ENCODE assay signal across 8 cellular contexts in genomic region chr19:11558881-11559828, GRCh38. TPM values are rescaled to one million over a fixed set of nuclear protein-coding genes. Genes with fewer than 3 reads are reported as not detected.
A peak's percentile ranks its signal among the peaks of the same experiment; 100 is the strongest.
DNase-seq lines count a peak whose midpoint lies in the region; ATAC-seq and TF ChIP-seq lines count a peak whose summit lies in the region.

ELOF1 (minus strand) TSS chr19:11559230; CDS start chr19:11554347, 4,883 bp downstream.

- POLR2A ChIA-PET in naive thymus-derived CD8-positive, alpha-beta T cell (lab: Charles Lee): interaction anchor here (0.6 to 4.3 kb wide), 17 partner anchors 9 to 991 kb away, joined by 3 to 44 read pairs (median 3); partner anchors contain the start of genes ACP5, ECSIT, SWSAP1 and ZNF627

- H3K4me3 ChIP-seq in DOHH2 (ENCODE audit: low read length) (peak within 1 kb of the TSS; percentile 87), GM23338 (peak within 1 kb of the TSS; percentile 98), RWPE2 (ENCODE audit: severe bottlenecking) (peak within 1 kb of the TSS; percentile 59), fibroblast of mammary gland (ENCODE audit: control insufficient read depth, low read depth, low read length) (peak within 1 kb of the TSS; percentile 94)

- H3K9me2 ChIP-seq in DOHH2 (replicated peaks; ENCODE audit: control insufficient read depth, low read length): no peaks in the 10 kb centered on the region
- H3K9me2 ChIP-seq in GM23338 (ENCODE audit: insufficient read depth): no peaks in the 10 kb centered on the region

- peaks cover 8% of the 10 kb centered on the region for H3K4me1 Mint-ChIP-seq in GM23338
- H3K4me1 Mint-ChIP-seq in activated T-helper 2 cell treated with anti-CD3 and anti-CD28 coated beads, Interferon-gamma antibody, Interleukin-2, Interleukin-4, amounts not matched to agents 10 μg/mL and 5 μg/mL and 100 μg/mL, durations not matched to agents 14 hours and 24 hours and 36 hours (ENCODE audit: low read depth): peaks cover 38% of the 10 kb centered on the region
- H3K4me1 Mint-ChIP-seq in naive thymus-derived CD8-positive, alpha-beta T cell: peaks cover 22 to 60% (median 54%) of the 10 kb centered on the region in 4 donors

- peaks cover 7% of the 10 kb centered on the region for H3K27me3 Mint-ChIP-seq in GM23338 (ENCODE audit: insufficient read depth, low read depth, poor library complexity)
- H3K27me3 Mint-ChIP-seq in activated T-helper 2 cell treated with anti-CD3 and anti-CD28 coated beads, Interferon-gamma antibody, Interleukin-2, Interleukin-4, amounts not matched to agents 10 μg/mL and 5 μg/mL and 100 μg/mL, durations not matched to agents 14 hours and 24 hours and 36 hours (ENCODE audit: low read depth): no peaks in the 10 kb centered on the region
- no peaks in the 10 kb centered on the region for H3K27me3 Mint-ChIP-seq in naive thymus-derived CD8-positive, alpha-beta T cell

- intact Hi-C loops in activated T-helper 2 cell treated with anti-CD3 and anti-CD28 coated beads, Interferon-gamma antibody, Interleukin-2, Interleukin-4, amounts not matched to agents 10 μg/mL and 5 μg/mL and 100 μg/mL, durations not matched to agents 14 hours and 24 hours and 36 hours (cut with micrococcal nuclease): loop anchor here (1.0 kb wide), 1 partner anchor 38 kb away; the partner anchor contains the start of gene ZNF627

- H4K20me1 ChIP-seq in DOHH2 (ENCODE audit: control insufficient read depth, insufficient read depth, low read depth, low read length): peaks cover 7% of the 10 kb centered on the region
- peaks cover 14% of the 10 kb centered on the region for H4K20me1 ChIP-seq in GM23338 (replicated peaks; ENCODE audit: insufficient read depth)

- H3K4me3 Mint-ChIP-seq in GM23338: peak within 1 kb of the TSS; percentile 95
- H3K4me3 Mint-ChIP-seq in activated T-helper 2 cell treated with anti-CD3 and anti-CD28 coated beads, Interferon-gamma antibody, Interleukin-2, Interleukin-4, amounts not matched to agents 10 μg/mL and 5 μg/mL and 100 μg/mL, durations not matched to agents 14 hours and 24 hours and 36 hours (ENCODE audit: low read depth): peak within 1 kb of the TSS; percentile 86
- peak within 1 kb of the TSS; percentile 92 to 100 (median 96) for H3K4me3 Mint-ChIP-seq in naive thymus-derived CD8-positive, alpha-beta T cell

- H2AFZ ChIP-seq in GM23338: peak within 1 kb of the TSS; percentile 56

- H3K4me2 ChIP-seq in DOHH2 (ENCODE audit: low read length): peak within 1 kb of the TSS; percentile 87
- peak within 1 kb of the TSS; percentile 96 for H3K4me2 ChIP-seq in GM23338

- peak; percentile 27 for TF ChIP-seq CTCF in DOHH2 (IDR thresholded peaks at IDR 0.05; ENCODE audit: low read depth, low read length, poor library complexity, severe bottlenecking)
- TF ChIP-seq CTCF in GM23338 (conservative IDR thresholded peaks at IDR 0.05; ENCODE audit: low read depth in 2 of 2): 0 out of 4 replicates have a peak, but pooled peaks have one; percentile 10 to 14
- peak; percentile 17 for TF ChIP-seq CTCF in RWPE2 (IDR thresholded peaks at IDR 0.05; ENCODE audit: poor library complexity, severe bottlenecking)
- TF ChIP-seq CTCF in fibroblast of mammary gland (conservative IDR thresholded peaks at IDR 0.05; ENCODE audit: control insufficient read depth, insufficient read depth, low read depth, low read length): peak; percentile 21

- ATAC-seq in GM23338: peak; percentile 97
- ATAC-seq in RWPE2 (ENCODE audit: low read depth): peak; percentile 98
- peak; percentile 92 to 93 for ATAC-seq in naive thymus-derived CD8-positive, alpha-beta T cell

- H3F3A ChIP-seq in DOHH2 (ENCODE audit: control insufficient read depth, insufficient read depth) (peaks cover 9% of the 10 kb centered on the region), GM23338 (replicated peaks; ENCODE audit: low read depth) (no peaks in the 10 kb centered on the region)

- peaks cover 69% of the 10 kb centered on the region for H3K79me2 ChIP-seq in DOHH2 (ENCODE audit: control insufficient read depth, low read length)
- peaks cover 36% of the 10 kb centered on the region for H3K79me2 ChIP-seq in GM23338 (replicated peaks; ENCODE audit: insufficient read depth)

- peaks cover 13% of the 10 kb centered on the region for H3K36me3 Mint-ChIP-seq in GM23338 (ENCODE audit: low read depth)
- peaks cover 15% of the 10 kb centered on the region for H3K36me3 Mint-ChIP-seq in activated T-helper 2 cell treated with anti-CD3 and anti-CD28 coated beads, Interferon-gamma antibody, Interleukin-2, Interleukin-4, amounts not matched to agents 10 μg/mL and 5 μg/mL and 100 μg/mL, durations not matched to agents 14 hours and 24 hours and 36 hours (ENCODE audit: low read depth)
- peaks cover 0 to 17% (median 0%) of the 10 kb centered on the region in 3 donors for H3K36me3 Mint-ChIP-seq in naive thymus-derived CD8-positive, alpha-beta T cell

- peak within 1 kb of the TSS; percentile 63 for H3K27ac ChIP-seq in DOHH2 (ENCODE audit: low read depth, low read length)
- H3K27ac ChIP-seq in GM23338 (ENCODE audit: low read depth): 0 out of 2 replicates have a peak within 1 kb of the TSS, but pooled peaks have one; percentile 64
- peak within 1 kb of the TSS; percentile 22 for H3K27ac ChIP-seq in RWPE2 (ENCODE audit: poor library complexity, severe bottlenecking)

- H3K9me3 ChIP-seq in DOHH2 (ENCODE audit: control insufficient read depth, insufficient read depth, low read length) (no peaks in the 10 kb centered on the region), RWPE2 (ENCODE audit: severe bottlenecking) (no peaks in the 10 kb centered on the region)

- DNase-seq in GM23338 (ENCODE audit: low spot score): peak; percentile 100
- DNase-seq in LoVo (ENCODE audit: low spot score): peak; percentile 98
- DNase-seq in RWPE2 (ENCODE audit: low spot score): peak; percentile 99
- peak; percentile 96 for DNase-seq in activated T-helper 2 cell treated with anti-CD3 and anti-CD28 coated beads, Interferon-gamma antibody, Interleukin-2, Interleukin-4, amounts not matched to agents 10 μg/mL and 5 μg/mL and 100 μg/mL, durations not matched to agents 14 hours and 24 hours and 36 hours (ENCODE audit: low spot score)
- DNase-seq in fibroblast of mammary gland (ENCODE audit: low read depth): peak; percentile 97
- peak; percentile 90 to 98 (median 96) for DNase-seq in naive thymus-derived CD8-positive, alpha-beta T cell
- DNase-seq in stimulated activated naive CD4-positive, alpha-beta T cell (lab: John Stamatoyannopoulos, UW): peak; percentile 85 to 96 (median 95)

- no peaks in the 10 kb centered on the region for H3K27me3 ChIP-seq in DOHH2 (ENCODE audit: control insufficient read depth, low read length)
- no peaks in the 10 kb centered on the region for H3K27me3 ChIP-seq in GM23338 (ENCODE audit: insufficient read depth)
- no peaks in the 10 kb centered on the region for H3K27me3 ChIP-seq in RWPE2 (ENCODE audit: insufficient read depth, poor library complexity, severe bottlenecking)

- H3K36me3 ChIP-seq in DOHH2 (ENCODE audit: control insufficient read depth, low read length) (peaks cover 21% of the 10 kb centered on the region), GM23338 (ENCODE audit: insufficient read depth) (no peaks in the 10 kb centered on the region; the same call in 1 of the 2 replicates), RWPE2 (ENCODE audit: low read depth) (peaks cover 3% of the 10 kb centered on the region; the same call in 1 of the 2 replicates)

- no peaks in the 10 kb centered on the region; the same call in 2 of the 3 replicates for H3K9me3 Mint-ChIP-seq in GM23338
- no peaks in the 10 kb centered on the region for H3K9me3 Mint-ChIP-seq in activated T-helper 2 cell treated with anti-CD3 and anti-CD28 coated beads, Interferon-gamma antibody, Interleukin-2, Interleukin-4, amounts not matched to agents 10 μg/mL and 5 μg/mL and 100 μg/mL, durations not matched to agents 14 hours and 24 hours and 36 hours
- H3K9me3 Mint-ChIP-seq in naive thymus-derived CD8-positive, alpha-beta T cell: no peaks in the 10 kb centered on the region

- H3K27ac Mint-ChIP-seq in GM23338: peak within 1 kb of the TSS; percentile 96
- H3K27ac Mint-ChIP-seq in activated T-helper 2 cell treated with anti-CD3 and anti-CD28 coated beads, Interferon-gamma antibody, Interleukin-2, Interleukin-4, amounts not matched to agents 10 μg/mL and 5 μg/mL and 100 μg/mL, durations not matched to agents 14 hours and 24 hours and 36 hours: peak within 1 kb of the TSS; percentile 89
- H3K27ac Mint-ChIP-seq in naive thymus-derived CD8-positive, alpha-beta T cell: peak within 1 kb of the TSS; percentile 89 to 99 (median 96)

- H3K4me1 ChIP-seq in DOHH2 (ENCODE audit: control insufficient read depth, low read length) (peaks cover 55% of the 10 kb centered on the region), GM23338 (ENCODE audit: insufficient read depth) (peaks cover 7% of the 10 kb centered on the region; the same call in 1 of the 2 replicates), RWPE2 (ENCODE audit: insufficient read depth, poor library complexity, severe bottlenecking) (peaks cover 4% of the 10 kb centered on the region)

RNA-seq across cellular contexts. Expression of gene ELOF1, which starts in this region (rescaled TPM):
- 50.3 and 73.3 TPM in 2 replicates for total RNA-seq in GM23338 (2014; rRNA removed; shearing (Covaris generic))
- polyA plus RNA-seq in GM23338 (2016; fragmentation: Nextera tagmentation; extraction: Ambion mirVana): 98.0 and 103 TPM in 2 replicates
- total RNA-seq in activated T-helper 2 cell treated with anti-CD3 and anti-CD28 coated beads, Interferon-gamma antibody, Interleukin-2, Interleukin-4, amounts not matched to agents 10 μg/mL and 5 μg/mL and 100 μg/mL, durations not matched to agents 14 hours and 24 hours and 36 hours: 64.1 and 68.3 TPM in 2 replicates
- 10 to 100 TPM; 41.0 to 42.8 TPM for total RNA-seq in naive thymus-derived CD8-positive, alpha-beta T cell
- 10 to 100 TPM; 71.4 to 91.0 (median 90.6) TPM for polyA plus RNA-seq in naive thymus-derived CD8-positive, alpha-beta T cell

Comparison
In these comparisons a context has a peak if more than half of its experiments do, and no peak if none do; other contexts are left out.
1. Peak in every context shown above with its lines: DNase-seq, ATAC-seq, H3K4me3 ChIP-seq and H3K27ac ChIP-seq.